20 cellular contexts compared by ENCODE assay signal in genomic region chr1:77245724-77246294, GRCh38. TPM values are rescaled to one million over a fixed set of nuclear protein-coding genes. Genes with fewer than 3 reads are reported as not detected.
A peak's percentile ranks its signal among the peaks of the same experiment; 100 is the strongest.
DNase-seq lines count a peak whose midpoint lies in the region; ATAC-seq and TF ChIP-seq lines count a peak whose summit lies in the region.
"Had no signal": no experiment of that assay in that cellular context is flagged by ENCODE, and none has a peak within 500 bp of the region (broad histone marks: within the 10 kb centered on the region; RNA-seq: fewer than 3 reads in every experiment).

No MANE protein-coding gene starts in this region.

- H4K5ac ChIP-seq in IMR-90 (ENCODE audit: low read depth, low read length) = no peak overlapping the region

- H3K4me1 ChIP-seq in IMR-90 (ENCODE audit: control insufficient read depth, insufficient read depth, low read length) = peaks cover 3% of the 10 kb centered on the region; the same call in 1 of the 2 replicates
- H3K4me1 ChIP-seq: BE2C had no signal

- H3K4ac ChIP-seq in IMR-90 (ENCODE audit: low read depth, low read length) = no peak overlapping the region

- ATAC-seq in IMR-90 (ENCODE audit: low read depth) (peak; percentile 92), HG02938 (IDR thresholded peaks at IDR 0.05; ENCODE audit: unreplicated experiment) (no peak)

- no peak overlapping the region for H4K91ac ChIP-seq in IMR-90 (ENCODE audit: insufficient read depth, low read depth, low read length)

- no peak overlapping the region for H3K56ac ChIP-seq in IMR-90 (ENCODE audit: extremely low read depth, insufficient read depth, low read length)

- H3K23ac ChIP-seq in IMR-90 (ENCODE audit: low read depth, low read length) = no peak overlapping the region; the same call in 1 of the 2 replicates

- H2BK20ac ChIP-seq in IMR-90 (ENCODE audit: low read depth, low read length) = no peak overlapping the region

- in situ Hi-C loops in IMR-90 (cut with MboI; ENCODE audit: low sequenced_read_pairs) = no loop called here

- H3K14ac ChIP-seq in IMR-90 (replicated peaks; ENCODE audit: low read depth, low read length) = no peak overlapping the region

- no peaks in the 10 kb centered on the region for H3K36me3 ChIP-seq in IMR-90 (ENCODE audit: control insufficient read depth, insufficient read depth, low read length)
- H3K36me3 ChIP-seq: BE2C had no signal

- no peak overlapping the region for H3K9ac ChIP-seq in IMR-90 (ENCODE audit: low read depth, low read length)
- H3K9ac ChIP-seq: BLaER1 treated with 17β-estradiol and CSF1 and Interleukin-3, amounts not matched to agents 10 nM and 100 nM; GM23248 had no signal

- no TSS peak for BruUV-seq in IMR-90 (replicated peaks; lab: Mats Ljungman, UMichigan)

- TF ChIP-seq CTCF in IMR-90 (conservative IDR thresholded peaks at IDR 0.05; ENCODE audit: low read depth, low read length) (no peak), chondrocyte (IDR thresholded peaks at IDR 0.05) (no peak), fibroblast of villous mesenchyme (IDR thresholded peaks at IDR 0.05; ENCODE audit: insufficient read depth, low read depth, low read length) (no peak), progenitor cell of endocrine pancreas (IDR thresholded peaks at IDR 0.05; ENCODE audit: unreplicated experiment) (no peak)

- POLR2A ChIA-PET in IMR-90 (lab: Charles Lee; ENCODE audit: unreplicated experiment) = no interaction called here

- no peak overlapping the region for H2AK5ac ChIP-seq in IMR-90 (ENCODE audit: low read depth, low read length)

- H3K9me3 Mint-ChIP-seq in chondrocyte (ENCODE audit: low read depth) (peaks cover 31% of the 10 kb centered on the region), progenitor cell of endocrine pancreas (ENCODE audit: low read depth) (peaks cover 28% of the 10 kb centered on the region)

- peak overlapping the region; percentile 4 for H3K27ac Mint-ChIP-seq in chondrocyte (ENCODE audit: unreplicated experiment)
- H3K27ac Mint-ChIP-seq in progenitor cell of endocrine pancreas = no peak overlapping the region
- H3K27ac Mint-ChIP-seq: CD14-positive monocyte; CD4-positive, alpha-beta T cell; CD8-positive, alpha-beta memory T cell had no signal

- no peaks in the 10 kb centered on the region for H3K9me1 ChIP-seq in IMR-90 (ENCODE audit: insufficient read depth, low read length)

- intact Hi-C loops in IMR-90 (cut with micrococcal nuclease) = no loop called here

- no peaks in the 10 kb centered on the region for H3K79me1 ChIP-seq in IMR-90 (ENCODE audit: low read depth in 1 of 2, low read length in 2 of 2)

- H3K4me1 Mint-ChIP-seq in chondrocyte (ENCODE audit: low read depth) (peaks cover 8% of the 10 kb centered on the region), progenitor cell of endocrine pancreas (ENCODE audit: low read depth) (no peaks in the 10 kb centered on the region)

- dilution Hi-C loops in IMR-90 (cut with HindIII; ENCODE audit: low sequenced_read_pairs, unreplicated experiment) = no loop called here

- H3K4me3 Mint-ChIP-seq in chondrocyte (ENCODE audit: unreplicated experiment) (no peak overlapping the region), progenitor cell of endocrine pancreas (ENCODE audit: low read depth) (no peak overlapping the region)
- H3K4me3 Mint-ChIP-seq: CD14-positive monocyte; CD4-positive, alpha-beta T cell; CD8-positive, alpha-beta memory T cell had no signal

- peak overlapping the region; percentile 55 for H2BK5ac ChIP-seq in IMR-90 (ENCODE audit: low read depth, low read length, poor library complexity, severe bottlenecking)

- peaks cover 8% of the 10 kb centered on the region for H3K9me3 ChIP-seq in IMR-90 (ENCODE audit: control insufficient read depth, insufficient read depth, low read length)
- H3K9me3 ChIP-seq: BE2C had no signal

- CTCF ChIA-PET in IMR-90 (lab: Yijun Ruan, JAX) = no interaction called here

- no peak overlapping the region for H2AFZ ChIP-seq in IMR-90 (replicated peaks; ENCODE audit: low read length, poor library complexity)
- H2AFZ ChIP-seq: GM23248 had no signal

- H3K27me3 ChIP-seq in IMR-90 (ENCODE audit: control insufficient read depth, insufficient read depth, low read length) = no peaks in the 10 kb centered on the region
- H3K27me3 ChIP-seq: BE2C; BLaER1 treated with 17β-estradiol and CSF1 and Interleukin-3, amounts not matched to agents 10 nM and 100 nM had no signal

- H3K4me3 ChIP-seq in IMR-90 (ENCODE audit: insufficient read depth, low read depth, low read length) (no peak overlapping the region), fibroblast of villous mesenchyme (ENCODE audit: low read depth, low read length) (no peak overlapping the region)
- H3K4me3 ChIP-seq: BLaER1 treated with 17β-estradiol and CSF1 and Interleukin-3, amounts not matched to agents 10 nM and 100 nM; GM23248 had no signal

- no peak overlapping the region for H2BK120ac ChIP-seq in IMR-90 (ENCODE audit: low read depth, low read length)

- WGBS in IMR-90 (ENCODE audit: extremely low coverage in 2 of 2, insufficient read length in 1 of 2), 2 experiments = no CpG with 5 or more reads among the region's 2 CpGs

- no peak for TF ChIP-seq POLR2A in IMR-90 (IDR thresholded peaks at IDR 0.05; ENCODE audit: low read depth, low read length)

- H4K20me1 ChIP-seq in IMR-90 (ENCODE audit: insufficient read depth, low read length) = no peaks in the 10 kb centered on the region
- H4K20me1 ChIP-seq: BLaER1 treated with 17β-estradiol and CSF1 and Interleukin-3, amounts not matched to agents 10 nM and 100 nM had no signal

- H3K27ac ChIP-seq in IMR-90 (ENCODE audit: insufficient read depth, low read length) = peak overlapping the region; percentile 77; the same call in 1 of the 2 replicates
- H3K27ac ChIP-seq: BLaER1 treated with 17β-estradiol and CSF1 and Interleukin-3, amounts not matched to agents 10 nM and 100 nM; GM23248 had no signal

- DNase-seq in IMR-90 (peak; percentile 74), chondrocyte (ENCODE audit: low spot score) (no peak), fibroblast of villous mesenchyme (ENCODE audit: low read depth) (peak; percentile 33), DMS79 (lab: John Stamatoyannopoulos, UW) (no peak), NOMO-1 (lab: John Stamatoyannopoulos, UW; ENCODE audit: unreplicated experiment in 2 of 2) (no peak), progenitor cell of endocrine pancreas (ENCODE audit: low spot score, unreplicated experiment) (no peak)
- DNase-seq: AML-193; BE2C; CD4-positive, alpha-beta T cell; CD8-positive, alpha-beta memory T cell; DMS 273 treated with DMSO at 0.1 percent for 48 hours; DMS79 treated with DMSO at 0.1 percent for 48 hours; GF-D8; GM23248; H7; HCEC 1CT had no signal

- peak overlapping the region; percentile 50 for H3K4me2 ChIP-seq in IMR-90 (ENCODE audit: low read depth, low read length)
- H3K4me2 ChIP-seq: BLaER1 treated with 17β-estradiol and CSF1 and Interleukin-3, amounts not matched to agents 10 nM and 100 nM had no signal

- peak overlapping the region; percentile 86; the same call in 1 of the 2 replicates for H3K18ac ChIP-seq in IMR-90 (ENCODE audit: low read depth, low read length)

- no peaks in the 10 kb centered on the region for H3K27me3 Mint-ChIP-seq in chondrocyte (ENCODE audit: low read depth)
- H3K27me3 Mint-ChIP-seq in progenitor cell of endocrine pancreas = no peaks in the 10 kb centered on the region
- H3K27me3 Mint-ChIP-seq: CD4-positive, alpha-beta T cell had no signal

- no peak overlapping the region for H2AK9ac ChIP-seq in IMR-90 (replicated peaks; ENCODE audit: low read depth, low read length, poor library complexity)

- H3K36me3 Mint-ChIP-seq in chondrocyte (ENCODE audit: low read depth) (peaks cover 11% of the 10 kb centered on the region), progenitor cell of endocrine pancreas (ENCODE audit: insufficient read depth) (peaks cover 7% of the 10 kb centered on the region)

- no peak for TF ChIP-seq RAD21 in IMR-90 (IDR thresholded peaks at IDR 0.05; ENCODE audit: low read length)

- no peak overlapping the region for H2BK15ac ChIP-seq in IMR-90 (ENCODE audit: low read depth, low read length)

- no peak overlapping the region for H4K8ac ChIP-seq in IMR-90 (ENCODE audit: low read depth in 2 of 2, low read length in 2 of 2)

TF ChIP-seq in IMR-90, 13 proteins besides CTCF, POLR2A, EP300 and RAD21:
- no peak for TF ChIP-seq SMC3 (IDR thresholded peaks at IDR 0.05; ENCODE audit: low read depth, low read length)
- no peak for TF ChIP-seq NFE2L2 (IDR thresholded peaks at IDR 0.05; ENCODE audit: low read depth, low read length)

RNA-seq across cellular contexts. Expression of gene PIGK, which starts 26.6 kb away (rescaled TPM):
- 15.6 and 39.2 TPM in 2 replicates for total RNA-seq in IMR-90 (2012; rRNA removed)
- polyA plus RNA-seq in IMR-90 (2012; rRNA removed) = 13.6 and 21.2 TPM in 2 replicates
- 1.4 and 2.7 TPM in 2 replicates for polyA plus RNA-seq in IMR-90 (2012; cell fraction: cytosol; rRNA removed)
- polyA plus RNA-seq in IMR-90 (2012; cell fraction: nucleus; rRNA removed; ENCODE audit: low replicate concordance) = 1.1 and 4.0 TPM in 2 replicates
- total RNA-seq in chondrocyte = 39.7 to 56.4 TPM (median 41.5 TPM) in 3 replicates
- total RNA-seq in fibroblast of villous mesenchyme = 32.8 and 34.5 TPM in 2 replicates
- 22.1 and 22.7 TPM in 2 replicates for total RNA-seq in progenitor cell of endocrine pancreas

RNA-seq across cellular contexts. Expression of gene AK5, which starts 36.0 kb away (rescaled TPM):
- total RNA-seq in IMR-90 (2012; rRNA removed) (25.8 and 54.7 TPM in 2 replicates), chondrocyte (6.1 to 6.9 TPM (median 6.2 TPM) in 3 replicates), fibroblast of villous mesenchyme (84.4 and 123 TPM in 2 replicates), progenitor cell of endocrine pancreas (4.0 and 4.4 TPM in 2 replicates)
- 20.7 and 22.5 TPM in 2 replicates for polyA plus RNA-seq in IMR-90 (2012; rRNA removed)
- polyA plus RNA-seq in IMR-90 (2012; cell fraction: cytosol; rRNA removed) = 7.7 and 12.8 TPM in 2 replicates
- 2.7 and 8.6 TPM in 2 replicates for polyA plus RNA-seq in IMR-90 (2012; cell fraction: nucleus; rRNA removed; ENCODE audit: low replicate concordance)
- total RNA-seq: G401 had no signal

Comparison
In these comparisons a context has a peak if more than half of its experiments do, and no peak if none do; other contexts are left out.
1. DNase-seq: peak in IMR-90 (single experiment) and fibroblast of villous mesenchyme (single experiment); none in chondrocyte (single experiment), DMS79 (single experiment), NOMO-1 (0 of 2) and progenitor cell of endocrine pancreas (single experiment).